8 cellular contexts compared by ENCODE assay signal in the genomic region with DNA sequence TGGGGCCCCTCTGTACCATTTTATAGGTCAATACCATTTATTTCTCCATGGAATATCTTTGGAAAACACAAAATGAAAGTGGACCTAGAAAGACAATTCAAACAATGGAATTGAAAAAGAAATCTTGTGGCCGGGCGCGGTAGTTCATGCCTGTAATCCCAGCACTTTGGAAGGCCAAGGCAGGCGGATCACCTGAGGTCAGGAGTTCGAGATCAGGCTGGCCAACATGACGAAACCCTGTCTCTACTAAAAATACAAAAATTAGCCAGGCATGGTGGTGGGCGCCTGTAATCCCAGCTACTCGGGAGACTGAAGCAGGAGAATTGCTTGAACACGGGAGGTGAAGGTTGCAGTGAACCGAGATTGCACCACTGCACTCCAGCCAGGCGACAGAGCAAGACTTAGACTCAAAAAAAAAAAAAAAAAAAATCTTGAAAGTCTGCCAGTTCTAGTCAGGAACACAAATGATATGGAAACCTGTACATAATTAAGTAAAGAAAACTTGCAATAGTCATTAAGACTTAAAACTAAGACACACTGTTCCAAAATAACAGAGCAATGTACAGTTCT. TPM values are rescaled to one million over a fixed set of nuclear protein-coding genes. Genes with fewer than 3 reads are reported as not detected.
DNase-seq lines count a peak whose midpoint lies in the region; ATAC-seq, FAIRE-seq and TF ChIP-seq lines count a peak whose summit lies in the region.
"Not testable (repeated sequence)": the region's sequence is repeated elsewhere in the genome, so short reads cannot be mapped to it uniquely, and the experiment has no call there.

No MANE protein-coding gene starts in this region.

- RAD21 ChIA-PET in GM12878 (lab: Charles Lee; ENCODE audit: unreplicated experiment), result interaction anchor here (1.4 to 1.9 kb wide), 2 partner anchors 11 to 16 kb away, joined by 3 to 9 read pairs; partner anchors contain the start of gene AKIRIN2

- 91% methylated on average over 10 of the region's 11 CpGs for WGBS in GM12878 (ENCODE audit: insufficient coverage, insufficient replicate concordance, low lambda C conversion rate, missing lambda C conversion rate)

- in situ Hi-C loops in GM12878 (cut with MboI), result not testable (repeated sequence)

- DNase-seq in CD4-positive, alpha-beta T cell; HFFc6; T-helper 17 cell; GM12878 (ENCODE audit: low read depth, low spot score); endothelial cell (ENCODE audit: low spot score); memory B cell (ENCODE audit: low spot score in 2 of 2); progenitor cell of endocrine pancreas (ENCODE audit: low spot score, unreplicated experiment): not testable (repeated sequence)

- SMC1A ChIA-PET in GM12878 (lab: Charles Lee; ENCODE audit: uncharacterized antibody, unreplicated experiment), result interaction anchor here (0.6 to 5.9 kb wide), 6 partner anchors 10 to 294 kb away, joined by 3 to 83 read pairs (median 4); partner anchors contain the start of gene AKIRIN2

- not testable (repeated sequence) for H3K27me3 ChIP-seq in CD4-positive, alpha-beta T cell (ENCODE audit: control insufficient read depth, insufficient read depth, low read length); GM12878 (replicated peaks in 1 of 2; ENCODE audit: control insufficient read depth in 2 of 2, insufficient read depth in 2 of 2, low read length in 1 of 2)

- not testable (repeated sequence) for H3K9me3 ChIP-seq in CD4-positive, alpha-beta T cell (ENCODE audit: control insufficient read depth, low read length); T-helper 17 cell (ENCODE audit: control insufficient read depth, low read length, poor library complexity, severe bottlenecking); GM12878 (replicated peaks; ENCODE audit: control insufficient read depth, insufficient read depth, low read length)

- ATAC-seq in CD4-positive, alpha-beta T cell (ENCODE audit: poor library complexity); T-helper 17 cell; GM12878; memory B cell (ENCODE audit: low read depth); stimulated activated memory B cell treated with anti-CD40 and anti-IgM and Interleukin-4, amounts not matched to agents 10 μg/mL and 1 μg/mL and 100 μg/mL, for 72 hours: not testable (repeated sequence)

- H2AFZ ChIP-seq in GM12878 (ENCODE audit: control insufficient read depth, low read depth, low read length), result not testable (repeated sequence)

- peaks cover 81% of the 10 kb centered on the region for H3K4me1 Mint-ChIP-seq in CD4-positive, alpha-beta T cell (ENCODE audit: low read depth)
- peaks cover 72% of the 10 kb centered on the region for H3K4me1 Mint-ChIP-seq in HFFc6 (ENCODE audit: low read depth)
- peaks cover 46% of the 10 kb centered on the region for H3K4me1 Mint-ChIP-seq in T-helper 17 cell
- H3K4me1 Mint-ChIP-seq in endothelial cell (ENCODE audit: unreplicated experiment), result not testable (repeated sequence)
- H3K4me1 Mint-ChIP-seq in memory B cell, result peaks cover 33% of the 10 kb centered on the region
- peaks cover 25% of the 10 kb centered on the region for H3K4me1 Mint-ChIP-seq in progenitor cell of endocrine pancreas (ENCODE audit: low read depth)
- H3K4me1 Mint-ChIP-seq in stimulated activated memory B cell treated with anti-CD40 and anti-IgM and Interleukin-4, amounts not matched to agents 10 μg/mL and 1 μg/mL and 100 μg/mL, for 72 hours, result peaks cover 76% of the 10 kb centered on the region

- TF ChIP-seq POLR2A in GM12878 (IDR thresholded peaks at IDR 0.05; ENCODE audit: low read depth, low read length), result not testable (repeated sequence)

- FAIRE-seq in GM12878 (lab: Jason Lieb, UNC), result not testable (repeated sequence)

- not testable (repeated sequence) for H3K4me2 ChIP-seq in GM12878 (ENCODE audit: control insufficient read depth, insufficient read depth)

- peaks cover 97% of the 10 kb centered on the region for H3K79me2 ChIP-seq in GM12878 (ENCODE audit: control insufficient read depth, insufficient read depth, low read length)

- H4K20me1 ChIP-seq in GM12878 (ENCODE audit: control insufficient read depth, insufficient read depth), result not testable (repeated sequence)

- BruUV-seq in GM12878 (replicated peaks; lab: Mats Ljungman, UMichigan), result not testable (repeated sequence)

- peaks cover 41% of the 10 kb centered on the region for H3K36me3 Mint-ChIP-seq in CD4-positive, alpha-beta T cell (ENCODE audit: low read depth)
- peaks cover 25% of the 10 kb centered on the region for H3K36me3 Mint-ChIP-seq in HFFc6 (ENCODE audit: low read depth)
- not testable (repeated sequence) for H3K36me3 Mint-ChIP-seq in T-helper 17 cell (ENCODE audit: low read depth); endothelial cell (ENCODE audit: low read depth, unreplicated experiment); memory B cell; progenitor cell of endocrine pancreas (ENCODE audit: insufficient read depth)
- peaks cover 32% of the 10 kb centered on the region for H3K36me3 Mint-ChIP-seq in stimulated activated memory B cell treated with anti-CD40 and anti-IgM and Interleukin-4, amounts not matched to agents 10 μg/mL and 1 μg/mL and 100 μg/mL, for 72 hours

- peak overlapping the region; percentile 62 for H3K27ac Mint-ChIP-seq in CD4-positive, alpha-beta T cell
- H3K27ac Mint-ChIP-seq in HFFc6 (peak overlapping the region; percentile 24; the same call in 1 of the 2 replicates), T-helper 17 cell (peak overlapping the region; percentile 29), endothelial cell (ENCODE audit: unreplicated experiment) (peak overlapping the region; percentile 9), memory B cell (peak overlapping the region; percentile 80), progenitor cell of endocrine pancreas (peak overlapping the region; percentile 76)
- H3K27ac Mint-ChIP-seq in stimulated activated memory B cell treated with anti-CD40 and anti-IgM and Interleukin-4, amounts not matched to agents 10 μg/mL and 1 μg/mL and 100 μg/mL, for 72 hours, result peak overlapping the region; percentile 20

- H3K27me3 Mint-ChIP-seq in CD4-positive, alpha-beta T cell; HFFc6 (ENCODE audit: insufficient read depth); T-helper 17 cell; endothelial cell (ENCODE audit: unreplicated experiment); memory B cell; progenitor cell of endocrine pancreas; stimulated activated memory B cell treated with anti-CD40 and anti-IgM and Interleukin-4, amounts not matched to agents 10 μg/mL and 1 μg/mL and 100 μg/mL, for 72 hours: not testable (repeated sequence)

- not testable (repeated sequence) for H3K9me3 Mint-ChIP-seq in CD4-positive, alpha-beta T cell; HFFc6; endothelial cell (ENCODE audit: unreplicated experiment); memory B cell; progenitor cell of endocrine pancreas (ENCODE audit: low read depth); stimulated activated memory B cell treated with anti-CD40 and anti-IgM and Interleukin-4, amounts not matched to agents 10 μg/mL and 1 μg/mL and 100 μg/mL, for 72 hours

- H3K27ac ChIP-seq in CD4-positive, alpha-beta T cell (ENCODE audit: low read depth, low read length); GM12878 (ENCODE audit: control insufficient read depth, insufficient read depth): not testable (repeated sequence)

- not testable (repeated sequence) for TF ChIP-seq RAD21 in GM12878 (IDR thresholded peaks at IDR 0.05; ENCODE audit: insufficient read depth, low read depth, low read length)

- POLR2A ChIA-PET in CD4-positive, alpha-beta T cell (lab: Charles Lee), result interaction anchor here (1.2 kb wide), 1 partner anchor 15 kb away, joined by 7 read pairs; the partner anchor contains the start of gene AKIRIN2
- POLR2A ChIA-PET in GM12878 (lab: Charles Lee), result interaction anchor here (0.6 to 3.6 kb wide), 3 partner anchors 12 to 119 kb away, joined by 3 to 28 read pairs (median 3); no protein-coding TSS in a partner anchor

- intact Hi-C loops in CD4-positive, alpha-beta T cell (cut with DNase I, micrococcal nuclease); GM12878 (cut with micrococcal nuclease; ENCODE audit: unreplicated experiment): not testable (repeated sequence)

- H3K9ac ChIP-seq in GM12878 (ENCODE audit: control insufficient read depth, insufficient read depth, low read length), result not testable (repeated sequence)

- CTCF ChIA-PET in CD4-positive, alpha-beta T cell (lab: Charles Lee), result interaction anchor here (1.0 kb wide), 1 partner anchor 33 kb away, joined by 3 read pairs; no protein-coding TSS in a partner anchor
- CTCF ChIA-PET in GM12878 (lab: Yijun Ruan, JAX), result interaction anchor here (1.0 to 1.2 kb wide), 2 partner anchors 33 to 144 kb away, joined by 4 read pairs; no protein-coding TSS in a partner anchor

- TF ChIP-seq EP300 in GM12878 (IDR thresholded peaks at IDR 0.05; ENCODE audit: borderline replicate concordance in 1 of 2, control insufficient read depth in 1 of 2, low read depth in 2 of 2, low read length in 2 of 2), result not testable (repeated sequence)

- not testable (repeated sequence) for TF ChIP-seq CTCF in CD4-positive, alpha-beta T cell (IDR thresholded peaks at IDR 0.05); HFFc6 (IDR thresholded peaks at IDR 0.05); GM12878 (IDR thresholded peaks at IDR 0.05 in 2 of 3, conservative IDR thresholded peaks at IDR 0.05 in 1 of 3; ENCODE audit: control insufficient read depth in 2 of 3, extremely low read depth in 1 of 3, insufficient read depth in 1 of 3, low read depth in 3 of 3, low read length in 3 of 3); endothelial cell (IDR thresholded peaks at IDR 0.05; ENCODE audit: unreplicated experiment); progenitor cell of endocrine pancreas (IDR thresholded peaks at IDR 0.05; ENCODE audit: unreplicated experiment)

- peak overlapping the region; percentile 15 for H3K4me3 Mint-ChIP-seq in CD4-positive, alpha-beta T cell
- not testable (repeated sequence) for H3K4me3 Mint-ChIP-seq in HFFc6; T-helper 17 cell; endothelial cell (ENCODE audit: unreplicated experiment); memory B cell; progenitor cell of endocrine pancreas (ENCODE audit: low read depth); stimulated activated memory B cell treated with anti-CD40 and anti-IgM and Interleukin-4, amounts not matched to agents 10 μg/mL and 1 μg/mL and 100 μg/mL, for 72 hours

- not testable (repeated sequence) for H3K4me3 ChIP-seq in GM12878

- peaks cover 32% of the 10 kb centered on the region for H3K4me1 ChIP-seq in GM12878 (ENCODE audit: control insufficient read depth, insufficient read depth, low read length)

- peaks cover 5 to 26% of the 10 kb centered on the region in 2 experiments for H3K36me3 ChIP-seq in GM12878 (ENCODE audit: control insufficient read depth in 2 of 2, insufficient read depth in 2 of 2, low read length in 1 of 2)

RNA-seq across cellular contexts. Expression of gene AKIRIN2, which starts 15.3 kb away (rescaled TPM):
- total RNA-seq in CD4-positive, alpha-beta T cell, result 10 to 100 TPM; 91.0 to 92.5 TPM
- total RNA-seq in HFFc6 (2021; fragmentation: NEBNext Ultra II Directional; extraction: Animal tissue kit (Norgen Biotek cat#: 25700)), result 10 to 100 TPM; 47.0 to 63.1 (median 55.8) TPM
- total RNA-seq in T-helper 17 cell (100 to 1,000 TPM; 114 to 128 TPM), GM12878 (2014; rRNA removed) (28.4 and 32.9 TPM in 2 replicates), GM12878 (2014; rRNA removed; fragmentation: Illumina TruSeq; extraction: Trizol) (21.9 and 23.7 TPM in 2 replicates), GM12878 (2021) (71.6 and 74.4 TPM in 2 replicates), endothelial cell (ENCODE audit: unreplicated experiment) (59.3 TPM), progenitor cell of endocrine pancreas (77.8 and 86.3 TPM in 2 replicates)
- total RNA-seq in GM12878 (2013; cell fraction: nucleolus; rRNA removed), result 105 and 137 TPM in 2 replicates
- polyA plus RNA-seq in GM12878 (2011; ENCODE audit: low read depth), result 30.6 TPM
- polyA plus RNA-seq in GM12878 (2011; rRNA removed) (40.1 and 62.9 TPM in 2 replicates), GM12878 (2014; fragmentation: Illumina TruSeq; extraction: Trizol) (39.3 and 46.5 TPM in 2 replicates), GM12878 (2014; fragmentation: Nextera tagmentation; extraction: Ambion mirVana) (10 to 100 TPM; 12.7 to 16.8 TPM), GM12878 (2014; rRNA removed) (45.0 and 49.0 TPM in 2 replicates), GM12878 (2016; fragmentation: Nextera tagmentation; extraction: Ambion mirVana) (10 to 100 TPM; 79.2 to 82.2 TPM)
- polyA plus RNA-seq in GM12878 (2011; cell fraction: cytosol; rRNA removed), result 20.0 and 28.1 TPM in 2 replicates
- polyA plus RNA-seq in GM12878 (2011; cell fraction: nucleus; rRNA removed), result 50.6 and 56.0 TPM in 2 replicates
- 64.1 and 73.9 TPM in 2 replicates for polyA plus RNA-seq in GM12878 (2012)
- polyA minus RNA-seq in GM12878 (2011; rRNA and poly(A)+ RNA removed), result 8.4 and 14.7 TPM in 2 replicates
- 18.0 and 18.7 TPM in 2 replicates for polyA minus RNA-seq in GM12878 (2011; cell fraction: cytosol; rRNA and poly(A)+ RNA removed)
- 43.9 and 77.4 TPM in 2 replicates for polyA minus RNA-seq in GM12878 (2011; cell fraction: nucleus; rRNA and poly(A)+ RNA removed)

Comparison
In these comparisons a context has a peak if more than half of its experiments do, and no peak if none do; other contexts are left out.
1. H3K27ac Mint-ChIP-seq: peak in every context shown above with its lines; median percentile 80 in memory B cell; 76 in progenitor cell of endocrine pancreas; 62 in CD4-positive, alpha-beta T cell; 29 in T-helper 17 cell; 24 in HFFc6; 20 in stimulated activated memory B cell treated with anti-CD40 and anti-IgM and Interleukin-4, amounts not matched to agents 10 μg/mL and 1 μg/mL and 100 μg/mL, for 72 hours; 9 in endothelial cell.